10 cellular contexts compared by ENCODE assay signal in genomic region chr15:68372291-68372811, GRCh38. TPM values are rescaled to one million over a fixed set of nuclear protein-coding genes. Genes with fewer than 3 reads are reported as not detected.
DNase-seq lines count a peak whose midpoint lies in the region; ATAC-seq, FAIRE-seq and TF ChIP-seq lines count a peak whose summit lies in the region.
"Had no signal": no experiment of that assay in that cellular context is flagged by ENCODE, and none has a peak within 500 bp of the region (broad histone marks: within the 10 kb centered on the region; RNA-seq: fewer than 3 reads in every experiment).

No MANE protein-coding gene starts in this region.

- WGBS in pancreas, 2 donors, result 80 to 83% methylated on average over 12 of the region's 12 CpGs

- intact Hi-C loops in OCI-LY7 (cut with micrococcal nuclease; ENCODE audit: unreplicated experiment), result no loop called here
- intact Hi-C loops in pancreas (cut with DNase I), result no loop called here

- H3K4me1 ChIP-seq in OCI-LY7 (ENCODE audit: insufficient read depth, low read length, poor library complexity, severe bottlenecking) (no peaks in the 10 kb centered on the region), pancreas (no peaks in the 10 kb centered on the region)

- no peaks in the 10 kb centered on the region for H3K9me3 ChIP-seq in OCI-LY7 (ENCODE audit: low read length)
- no peaks in the 10 kb centered on the region for H3K9me3 ChIP-seq in pancreas

- DNase-seq in OCI-LY7 (ENCODE audit: low spot score) (no peak), fibroblast of mammary gland (ENCODE audit: low read depth) (peak; percentile 35), pancreas (no peak), mucosa of gallbladder (ENCODE audit: low spot score) (no peak), D721Med (ENCODE audit: insufficient read length, low spot score) (no peak)
- no peak for DNase-seq in activated CD4-positive, alpha-beta T cell treated with anti-CD3 and anti-CD28 coated beads, Interleukin-2, amount 50 U/mL, for 4 hours
- DNase-seq: naive B cell, NCI-H2171 had no signal

- BruUV-seq in OCI-LY7 (replicated peaks; lab: Mats Ljungman, UMichigan), result no TSS peak

- TF ChIP-seq CTCF in GM12873 (IDR thresholded peaks at IDR 0.05; ENCODE audit: insufficient read depth, low read depth, low read length, missing control alignments) (peak; percentile 47), OCI-LY7 (conservative IDR thresholded peaks at IDR 0.05; ENCODE audit: low read length) (peak; percentile 33; the same call in 1 of the 2 replicates), fibroblast of mammary gland (conservative IDR thresholded peaks at IDR 0.05; ENCODE audit: control insufficient read depth, insufficient read depth, low read depth, low read length) (peak; percentile 51), pancreas (IDR thresholded peaks at IDR 0.05) (no peak), D721Med (IDR thresholded peaks at IDR 0.05; ENCODE audit: insufficient read depth, missing control alignments) (no peak)

- H3K27me3 ChIP-seq in pancreas, result no peaks in the 10 kb centered on the region

- no peaks in the 10 kb centered on the region for H3K9me2 ChIP-seq in OCI-LY7 (ENCODE audit: insufficient read depth, low read length)

- no peak overlapping the region for H3K4me3 ChIP-seq in OCI-LY7 (ENCODE audit: low read depth, low read length, poor library complexity, severe bottlenecking)
- H3K4me3 ChIP-seq in fibroblast of mammary gland (ENCODE audit: control insufficient read depth, low read depth, low read length), result no peak overlapping the region
- H3K4me3 ChIP-seq in pancreas, result no peak overlapping the region

- H3K27ac ChIP-seq in OCI-LY7 (ENCODE audit: low read depth, low read length, poor library complexity, severe bottlenecking) (no peak overlapping the region), pancreas (no peak overlapping the region)

- H3K4me2 ChIP-seq in OCI-LY7 (ENCODE audit: low read length), result no peak overlapping the region

- CTCF ChIA-PET in OCI-LY7 (lab: Charles Lee; ENCODE audit: unreplicated experiment), result no interaction called here

- ATAC-seq in pancreas (peak in 3 of 4 donors; percentile 47 to 61 (median 56)), GM19467 (IDR thresholded peaks at IDR 0.05; ENCODE audit: unreplicated experiment) (no peak)

- H4K20me1 ChIP-seq in OCI-LY7 (ENCODE audit: insufficient read depth, low read length), result no peaks in the 10 kb centered on the region

- H3K36me3 ChIP-seq in OCI-LY7 (ENCODE audit: insufficient read depth, low read length) (no peaks in the 10 kb centered on the region), pancreas (no peaks in the 10 kb centered on the region)

- POLR2A ChIA-PET in OCI-LY7 (lab: Charles Lee), result no interaction called here

- no peaks in the 10 kb centered on the region for H3K79me2 ChIP-seq in OCI-LY7 (ENCODE audit: insufficient read depth, low read depth, low read length)

- no peak overlapping the region for H2AFZ ChIP-seq in OCI-LY7 (ENCODE audit: low read length)

- FAIRE-seq in pancreas (lab: Jason Lieb, UNC) (no peak), D721Med (lab: Jason Lieb, UNC) (no peak)

RNA-seq across cellular contexts. Expression of gene ITGA11, which starts 59.6 kb away (rescaled TPM):
- under 0.01 TPM in 1 of 2 replicates, not detected in the other for total RNA-seq in OCI-LY7 (2014; rRNA removed; shearing (Covaris generic))
- not detected in 2 replicates for total RNA-seq in OCI-LY7 (2022)
- total RNA-seq in pancreas, result 1 to 10 TPM in 2 of 6 donors, under 1 TPM in 4; 0.24 to 4.1 (median 0.66) TPM
- 1 to 10 TPM in 1 of 2 donors, under 1 TPM in 1; 0.19 to 1.1 TPM for polyA plus RNA-seq in pancreas
- total RNA-seq in mucosa of gallbladder, result 2.6 TPM

Comparison
In these comparisons a context has a peak if more than half of its experiments do, and no peak if none do; other contexts are left out.
1. CTCF ChIP-seq: peak in GM12873 (single experiment), OCI-LY7 (single experiment) and fibroblast of mammary gland (single experiment); none in pancreas (0 of 4) and D721Med (single experiment).